ENCODE assay signal across 1 cellular context in the genomic region with DNA sequence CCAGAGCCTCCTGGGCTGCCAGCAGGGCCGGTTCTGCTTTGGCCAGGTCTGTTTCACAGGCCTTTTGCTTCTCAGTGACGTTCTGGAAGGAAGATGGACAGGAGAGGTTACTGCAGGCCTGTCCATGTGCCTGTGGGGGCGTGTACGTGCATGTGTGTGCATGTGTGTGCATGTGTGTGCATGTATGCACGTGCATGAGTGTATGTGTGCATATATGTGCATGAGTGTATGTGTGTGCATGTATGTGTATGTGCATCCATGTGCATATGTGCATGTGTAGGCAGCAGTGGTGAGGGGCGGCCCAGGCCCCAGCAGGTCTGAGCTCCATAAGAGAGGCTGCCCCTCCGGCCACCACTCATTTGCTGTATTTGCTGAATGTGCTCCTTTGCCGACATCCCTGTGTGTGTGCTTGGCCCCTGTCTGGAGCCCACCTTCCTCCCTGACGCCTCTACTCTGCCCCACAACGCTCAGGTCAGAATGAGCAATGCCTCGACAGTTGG.
A peak's percentile ranks its signal among the peaks of the same experiment; 100 is the strongest.
TF ChIP-seq lines count a peak whose summit lies in the region.

No MANE protein-coding gene starts in this region.

TF ChIP-seq in HepG2, 621 proteins besides CTCF, POLR2A, EP300 and RAD21:
- TF ChIP-seq, protein P1, sequence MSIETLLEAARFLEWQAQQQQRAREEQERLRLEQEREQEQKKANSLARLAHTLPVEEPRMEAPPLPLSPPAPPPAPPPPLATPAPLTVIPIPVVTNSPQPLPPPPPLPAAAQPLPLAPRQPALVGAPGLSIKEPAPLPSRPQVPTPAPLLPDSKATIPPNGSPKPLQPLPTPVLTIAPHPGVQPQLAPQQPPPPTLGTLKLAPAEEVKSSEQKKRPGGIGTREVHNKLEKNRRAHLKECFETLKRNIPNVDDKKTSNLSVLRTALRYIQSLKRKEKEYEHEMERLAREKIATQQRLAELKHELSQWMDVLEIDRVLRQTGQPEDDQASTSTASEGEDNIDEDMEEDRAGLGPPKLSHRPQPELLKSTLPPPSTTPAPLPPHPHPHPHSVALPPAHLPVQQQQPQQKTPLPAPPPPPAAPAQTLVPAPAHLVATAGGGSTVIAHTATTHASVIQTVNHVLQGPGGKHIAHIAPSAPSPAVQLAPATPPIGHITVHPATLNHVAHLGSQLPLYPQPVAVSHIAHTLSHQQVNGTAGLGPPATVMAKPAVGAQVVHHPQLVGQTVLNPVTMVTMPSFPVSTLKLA (IDR thresholded peaks at IDR 0.05): peak; percentile 72
- TF ChIP-seq ZNF839 (CRISPR knock-in tag; IDR thresholded peaks at IDR 0.05; ENCODE audit: borderline replicate concordance): no peak
- 0 out of 4 replicates have a peak, but pooled peaks of 1 of the 2 experiments have one; percentile 29 for TF ChIP-seq MAFK (conservative IDR thresholded peaks at IDR 0.05 in 1 of 2, IDR thresholded peaks at IDR 0.05 in 1 of 2; ENCODE audit: low read length in 2 of 2)
